11 cellular contexts compared by ENCODE assay signal in the genomic region with DNA sequence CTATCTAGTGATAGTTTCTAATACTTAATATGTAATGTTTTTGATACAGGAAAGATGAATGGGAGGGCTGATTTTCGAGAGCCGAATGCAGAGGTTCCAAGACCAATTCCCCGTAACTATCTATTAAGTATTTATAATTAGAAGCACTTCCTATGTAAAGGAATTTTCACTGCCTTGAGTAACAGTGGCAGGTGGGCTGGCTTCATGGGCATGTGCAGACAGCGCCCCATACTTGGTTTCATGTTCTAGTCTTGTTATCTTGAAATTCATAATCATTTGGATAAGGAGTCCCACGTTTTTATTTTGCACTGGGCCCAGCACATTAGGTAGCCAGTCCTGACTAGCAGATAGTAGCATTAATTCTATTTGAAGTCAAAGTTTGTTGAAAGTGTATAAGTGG. TPM values are rescaled to one million over a fixed set of nuclear protein-coding genes. Genes with fewer than 3 reads are reported as not detected.
DNase-seq lines count a peak whose midpoint lies in the region; ATAC-seq and TF ChIP-seq lines count a peak whose summit lies in the region.
"Had no signal": no experiment of that assay in that cellular context is flagged by ENCODE, and none has a peak within 500 bp of the region (broad histone marks: within the 10 kb centered on the region; RNA-seq: fewer than 3 reads in every experiment).

No MANE protein-coding gene starts in this region.

- peaks cover 4% of the 10 kb centered on the region for H4K20me1 ChIP-seq in smooth muscle cell (ENCODE audit: low read depth)

- H3K27ac ChIP-seq in smooth muscle cell (ENCODE audit: low read depth), result peak overlapping the region; percentile 96

- H3K27me3 ChIP-seq in smooth muscle cell (ENCODE audit: low read depth), result no peaks in the 10 kb centered on the region
- H3K27me3 ChIP-seq: tibial nerve had no signal

- H3K9me3 Mint-ChIP-seq in activated naive CD4-positive, alpha-beta T cell treated with anti-CD3 and anti-CD28 coated beads, Interleukin-2, amount 50 U/mL, for 24 hours, result no peaks in the 10 kb centered on the region
- H3K9me3 Mint-ChIP-seq in activated naive CD4-positive, alpha-beta T cell treated with anti-CD3 and anti-CD28 coated beads, Interleukin-2, amount 50 U/mL, for 72 hours, result peaks cover 9 to 10% of the 10 kb centered on the region in 2 donors

- H3K4me2 ChIP-seq in smooth muscle cell, result peak overlapping the region; percentile 99

- peaks cover 19% of the 10 kb centered on the region for H3K4me1 ChIP-seq in smooth muscle cell (ENCODE audit: low read depth)

- no peaks in the 10 kb centered on the region for H3K27me3 Mint-ChIP-seq in activated naive CD4-positive, alpha-beta T cell treated with anti-CD3 and anti-CD28 coated beads, Interleukin-2, amount 50 U/mL, for 24 hours
- no peaks in the 10 kb centered on the region for H3K27me3 Mint-ChIP-seq in T-helper 17 cell

- H3K4me3 ChIP-seq in fibroblast of villous mesenchyme (ENCODE audit: low read depth, low read length), result peak overlapping the region; percentile 100
- peak overlapping the region; percentile 93 for H3K4me3 ChIP-seq in smooth muscle cell

- H3K4me1 Mint-ChIP-seq in activated naive CD4-positive, alpha-beta T cell treated with anti-CD3 and anti-CD28 coated beads, Interleukin-2, amount 50 U/mL, for 24 hours, result peaks cover 44% of the 10 kb centered on the region
- H3K4me1 Mint-ChIP-seq in T-helper 17 cell, result peaks cover 20% of the 10 kb centered on the region

- H3K36me3 Mint-ChIP-seq in activated naive CD4-positive, alpha-beta T cell treated with anti-CD3 and anti-CD28 coated beads, Interleukin-2, amount 50 U/mL, for 24 hours, result peaks cover 14% of the 10 kb centered on the region
- H3K36me3 Mint-ChIP-seq in activated naive CD4-positive, alpha-beta T cell treated with anti-CD3 and anti-CD28 coated beads, Interleukin-2, amount 50 U/mL, for 72 hours, result peaks cover 15 to 45% of the 10 kb centered on the region in 2 donors
- peaks cover 11% of the 10 kb centered on the region for H3K36me3 Mint-ChIP-seq in T-helper 17 cell (ENCODE audit: low read depth)

- WGBS in smooth muscle cell (ENCODE audit: low lambda C conversion rate), result 76% methylated on average over 5 of the region's 5 CpGs

- H3K79me2 ChIP-seq in smooth muscle cell (ENCODE audit: low read depth), result peaks cover 58% of the 10 kb centered on the region

- TF ChIP-seq CTCF in fibroblast of villous mesenchyme (IDR thresholded peaks at IDR 0.05; ENCODE audit: insufficient read depth, low read depth, low read length) (no peak), smooth muscle cell (IDR thresholded peaks at IDR 0.05; ENCODE audit: borderline replicate concordance, insufficient read depth, poor library complexity, severe bottlenecking) (no peak)

- no peak for ATAC-seq in activated naive CD4-positive, alpha-beta T cell treated with anti-CD3 and anti-CD28 coated beads, Interleukin-2, amount 50 U/mL, for 72 hours
- no peak for ATAC-seq in T-helper 17 cell
- ATAC-seq in GM18868 (IDR thresholded peaks at IDR 0.05; ENCODE audit: unreplicated experiment), result no peak
- no peak for ATAC-seq in GM19455 (IDR thresholded peaks at IDR 0.05; ENCODE audit: unreplicated experiment)

- H2AFZ ChIP-seq in smooth muscle cell (ENCODE audit: low read depth), result no peak overlapping the region

- DNase-seq in activated naive CD4-positive, alpha-beta T cell treated with anti-CD3 and anti-CD28 coated beads, Interleukin-2, amount 50 U/mL, for 72 hours (ENCODE audit: low spot score in 2 of 2), result no peak
- DNase-seq in T-helper 17 cell (no peak), fibroblast of villous mesenchyme (ENCODE audit: low read depth) (no peak), smooth muscle cell (lab: John Stamatoyannopoulos, UW; ENCODE audit: unreplicated experiment) (no peak), NCI-H510A (lab: John Stamatoyannopoulos, UW) (no peak)
- DNase-seq: NCI-H2227 treated with DMSO at 0.1 percent for 48 hours, small intestine had no signal

- H3F3A ChIP-seq in smooth muscle cell (ENCODE audit: low read depth), result no peaks in the 10 kb centered on the region

- no peaks in the 10 kb centered on the region for H3K9me3 ChIP-seq in T-helper 17 cell (ENCODE audit: control insufficient read depth, low read length, poor library complexity, severe bottlenecking)
- no peaks in the 10 kb centered on the region for H3K9me3 ChIP-seq in smooth muscle cell (replicated peaks; ENCODE audit: low read depth)
- H3K9me3 ChIP-seq: tibial nerve had no signal

- no peak overlapping the region for H3K27ac Mint-ChIP-seq in activated naive CD4-positive, alpha-beta T cell treated with anti-CD3 and anti-CD28 coated beads, Interleukin-2, amount 50 U/mL, for 24 hours
- no peak overlapping the region for H3K27ac Mint-ChIP-seq in activated naive CD4-positive, alpha-beta T cell treated with anti-CD3 and anti-CD28 coated beads, Interleukin-2, amount 50 U/mL, for 72 hours
- no peak overlapping the region for H3K27ac Mint-ChIP-seq in T-helper 17 cell

- H3K36me3 ChIP-seq in smooth muscle cell (ENCODE audit: low read depth), result peaks cover 20% of the 10 kb centered on the region

- peak overlapping the region; percentile 74 for H3K4me3 Mint-ChIP-seq in activated naive CD4-positive, alpha-beta T cell treated with anti-CD3 and anti-CD28 coated beads, Interleukin-2, amount 50 U/mL, for 24 hours
- peak overlapping the region; percentile 41 for H3K4me3 Mint-ChIP-seq in T-helper 17 cell

- H3K9ac ChIP-seq in smooth muscle cell (ENCODE audit: low read depth), result peak overlapping the region; percentile 99

RNA-seq across cellular contexts. Expression of a gene that starts 1.7 kb away (rescaled TPM):
- 100 to 1,000 TPM in 1 of 2 donors, 10 to 100 TPM in 1; 94.5 to 112 TPM for total RNA-seq in activated naive CD4-positive, alpha-beta T cell treated with anti-CD3 and anti-CD28 coated beads, Interleukin-2, amount 50 U/mL, for 72 hours
- total RNA-seq in T-helper 17 cell (10 to 100 TPM; 76.1 to 78.8 TPM), fibroblast of villous mesenchyme (81.5 and 123 TPM in 2 replicates), smooth muscle cell (180 and 196 TPM in 2 replicates)
- 130 and 159 TPM in 2 replicates for polyA plus RNA-seq in smooth muscle cell

RNA-seq across cellular contexts. Expression of a gene that starts 52.5 kb away (rescaled TPM):
- 10 to 100 TPM; 74.9 to 84.3 TPM for total RNA-seq in activated naive CD4-positive, alpha-beta T cell treated with anti-CD3 and anti-CD28 coated beads, Interleukin-2, amount 50 U/mL, for 72 hours
- total RNA-seq in T-helper 17 cell, result 100 to 1,000 TPM; 104 to 120 TPM
- total RNA-seq in fibroblast of villous mesenchyme, result 32.2 and 44.0 TPM in 2 replicates
- 56.6 and 57.0 TPM in 2 replicates for total RNA-seq in smooth muscle cell
- polyA plus RNA-seq in smooth muscle cell, result 14.9 and 17.7 TPM in 2 replicates
